Comparison of ENCODE assay signal across 1 cellular context in the genomic region with DNA sequence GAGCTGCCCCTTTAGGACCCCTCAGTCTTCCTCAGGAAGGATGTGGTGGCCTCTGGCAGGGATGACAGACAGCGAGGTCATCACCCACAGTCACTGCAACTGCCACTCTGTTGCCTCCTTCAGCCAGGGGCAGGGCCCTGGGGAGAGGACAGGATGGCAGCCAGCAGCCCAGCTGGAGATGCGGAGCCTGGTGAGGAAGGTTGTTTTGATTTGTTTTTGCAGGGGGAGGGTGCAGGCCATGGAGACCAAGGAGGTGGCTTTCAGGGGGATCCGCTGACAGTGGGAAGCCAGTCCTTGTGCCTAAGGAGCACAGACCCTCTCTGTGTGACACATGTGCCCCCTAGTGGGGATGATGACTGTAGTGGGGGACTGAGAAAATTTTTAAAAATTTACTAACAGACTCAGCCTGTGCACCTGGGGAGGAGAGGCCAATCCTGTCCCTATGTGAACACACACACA.
TF ChIP-seq lines count a peak whose summit lies in the region.

No MANE protein-coding gene starts in this region.

TF ChIP-seq in HCT116, 20 proteins besides CTCF, POLR2A, EP300 and RAD21:
- no peak for TF ChIP-seq CEBPB (IDR thresholded peaks at IDR 0.05; ENCODE audit: low read depth)
- TF ChIP-seq, protein P1, sequence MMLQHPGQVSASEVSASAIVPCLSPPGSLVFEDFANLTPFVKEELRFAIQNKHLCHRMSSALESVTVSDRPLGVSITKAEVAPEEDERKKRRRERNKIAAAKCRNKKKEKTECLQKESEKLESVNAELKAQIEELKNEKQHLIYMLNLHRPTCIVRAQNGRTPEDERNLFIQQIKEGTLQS (IDR thresholded peaks at IDR 0.05): no peak
